19 cellular contexts compared by ENCODE assay signal in the genomic region with DNA sequence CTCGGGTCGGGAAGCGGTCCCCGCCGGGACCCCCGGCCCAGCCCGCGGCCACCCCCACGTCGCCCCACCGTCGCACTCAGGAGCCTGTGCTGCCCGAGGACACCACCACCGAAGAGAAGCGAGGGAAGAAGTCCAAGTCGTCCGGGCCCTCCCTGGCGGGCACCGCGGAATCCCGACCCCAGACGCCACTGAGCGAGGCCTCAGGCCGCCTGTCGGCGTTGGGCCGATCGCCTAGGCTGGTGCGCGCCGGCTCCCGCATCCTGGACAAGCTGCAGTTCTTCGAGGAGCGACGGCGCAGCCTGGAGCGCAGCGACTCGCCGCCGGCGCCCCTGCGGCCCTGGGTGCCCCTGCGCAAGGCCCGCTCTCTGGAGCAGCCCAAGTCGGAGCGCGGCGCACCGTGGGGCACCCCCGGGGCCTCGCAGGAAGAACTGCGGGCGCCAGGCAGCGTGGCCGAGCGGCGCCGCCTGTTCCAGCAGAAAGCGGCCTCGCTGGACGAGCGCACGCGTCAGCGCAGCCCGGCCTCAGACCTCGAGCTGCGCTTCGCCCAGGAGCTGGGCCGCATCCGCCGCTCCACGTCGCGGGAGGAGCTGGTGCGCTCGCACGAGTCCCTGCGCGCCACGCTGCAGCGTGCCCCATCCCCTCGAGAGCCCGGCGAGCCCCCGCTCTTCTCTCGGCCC. TPM values are rescaled to one million over a fixed set of nuclear protein-coding genes. Genes with fewer than 3 reads are reported as not detected.
DNase-seq lines count a peak whose midpoint lies in the region; ATAC-seq, FAIRE-seq and TF ChIP-seq lines count a peak whose summit lies in the region.
"Had no signal": no experiment of that assay in that cellular context is flagged by ENCODE, and none has a peak within 500 bp of the region (broad histone marks: within the 10 kb centered on the region; RNA-seq: fewer than 3 reads in every experiment).

No MANE protein-coding gene starts in this region.

- H3K4me1 Mint-ChIP-seq in naive thymus-derived CD8-positive, alpha-beta T cell, result peaks cover 17 to 47% (median 32%) of the 10 kb centered on the region in 4 donors
- peaks cover 3% of the 10 kb centered on the region for H3K4me1 Mint-ChIP-seq in activated naive CD4-positive, alpha-beta T cell treated with anti-CD3 and anti-CD28 coated beads, Interleukin-2, amount 10 ng/mL, durations not matched to agents 7 days and 5 days
- H3K4me1 Mint-ChIP-seq: natural killer cell had no signal

- H3K9me3 Mint-ChIP-seq in naive thymus-derived CD8-positive, alpha-beta T cell, result no peaks in the 10 kb centered on the region
- no peaks in the 10 kb centered on the region for H3K9me3 Mint-ChIP-seq in activated naive CD4-positive, alpha-beta T cell treated with anti-CD3 and anti-CD28 coated beads, Interleukin-2, amount 10 ng/mL, durations not matched to agents 7 days and 5 days
- H3K9me3 Mint-ChIP-seq: activated naive CD4-positive, alpha-beta T cell treated with anti-CD3 and anti-CD28 coated beads, Interleukin-2, amount 50 U/mL, for 24 hours; IgD-negative memory B cell; natural killer cell; stimulated activated memory B cell treated with anti-CD40 and anti-IgM and Interleukin-4, amounts not matched to agents 10 μg/mL and 1 μg/mL and 100 μg/mL, for 72 hours had no signal

- H3K27me3 Mint-ChIP-seq in naive thymus-derived CD8-positive, alpha-beta T cell, result peaks cover 0 to 21% (median 8%) of the 10 kb centered on the region in 5 donors
- peaks cover 97% of the 10 kb centered on the region for H3K27me3 Mint-ChIP-seq in activated naive CD4-positive, alpha-beta T cell treated with anti-CD3 and anti-CD28 coated beads, Interleukin-2, amount 10 ng/mL, durations not matched to agents 7 days and 5 days

- TF ChIP-seq CTCF in right atrium auricular region (IDR thresholded peaks at IDR 0.05) (no peak), heart right ventricle (IDR thresholded peaks at IDR 0.05) (no peak), H1 (IDR thresholded peaks at IDR 0.05; ENCODE audit: control extremely low read depth in 1 of 3, insufficient read depth in 1 of 3, low read depth in 1 of 3, low read length in 3 of 3) (no peak), vagina (IDR thresholded peaks at IDR 0.05) (no peak), mammary epithelial cell (conservative IDR thresholded peaks at IDR 0.05 in 1 of 2, IDR thresholded peaks at IDR 0.05 in 1 of 2; ENCODE audit: extremely low read depth in 1 of 2, insufficient read depth in 1 of 2, low read depth in 1 of 2, low read length in 2 of 2) (no peak)

- intact Hi-C loops in heart right ventricle (cut with DNase I) (no loop called here), vagina (cut with DNase I) (no loop called here), mammary epithelial cell (cut with micrococcal nuclease) (no loop called here)

- H3K36me3 ChIP-seq in right atrium auricular region, result peaks cover 13% of the 10 kb centered on the region
- peaks cover 0 to 21% (median 0%) of the 10 kb centered on the region in 9 donors for H3K36me3 ChIP-seq in heart right ventricle
- no peaks in the 10 kb centered on the region for H3K36me3 ChIP-seq in H1 (ENCODE audit: control insufficient read depth in 2 of 4, insufficient read depth in 4 of 4, low read length in 3 of 4)
- H3K36me3 ChIP-seq in vagina, result no peaks in the 10 kb centered on the region
- H3K36me3 ChIP-seq in mammary epithelial cell (ENCODE audit: insufficient read depth, low read length), result peaks cover 2% of the 10 kb centered on the region
- H3K36me3 ChIP-seq: left lung had no signal

- DNase-seq in right atrium auricular region (ENCODE audit: low spot score) (no peak), heart right ventricle (no peak), H1 (ENCODE audit: low read depth in 1 of 2, low spot score in 2 of 2) (peak in 1 of 2 experiments; percentile 75), vagina (ENCODE audit: extremely low spot score in 2 of 2) (no peak), mammary epithelial cell (no peak)
- DNase-seq in naive thymus-derived CD8-positive, alpha-beta T cell, result peak in 3 of 10 donors; percentile 18 to 55 (median 45)
- no peak for DNase-seq in activated naive CD4-positive, alpha-beta T cell treated with anti-CD3 and anti-CD28 coated beads, Interleukin-2, amount 10 ng/mL, durations not matched to agents 7 days and 5 days
- DNase-seq: ACHN; central memory CD4-positive, alpha-beta T cell; left lung; natural killer cell; NK-92 treated with Interleukin-12 subunit alpha and Interleukin-12 subunit beta, amount 100 ng/mL, for 24 hours; SIG-M5 had no signal

- peaks cover 7% of the 10 kb centered on the region; the same call in 1 of the 2 replicates for H3K23me2 ChIP-seq in H1 (ENCODE audit: low read depth, low read length)

- H3K27ac ChIP-seq in right atrium auricular region (peak overlapping the region; percentile 84 to 89), heart right ventricle (no peak overlapping the region), H1 (ENCODE audit: low read depth, low read length) (no peak overlapping the region), vagina (peak overlapping the region; percentile 88), mammary epithelial cell (ENCODE audit: insufficient read depth, low read depth, low read length) (no peak overlapping the region)
- H3K27ac ChIP-seq: left lung had no signal

- peak overlapping the region; percentile 32; the same call in 1 of the 2 replicates for H3K18ac ChIP-seq in H1 (ENCODE audit: extremely low read depth, low read length)

- H3K9ac ChIP-seq in H1 (replicated peaks in 1 of 4; ENCODE audit: extremely low read depth in 1 of 4, low read depth in 3 of 4, low read length in 3 of 4), result peak overlapping the region in 3 of 4 experiments; percentile 11 to 35 (median 25); a peak in 4 of 7 replicates
- H3K9ac ChIP-seq in mammary epithelial cell (ENCODE audit: insufficient read depth, low read length), result no peak overlapping the region

- H3K4me1 ChIP-seq in right atrium auricular region, result peaks cover 0 to 79% of the 10 kb centered on the region in 2 donors
- H3K4me1 ChIP-seq in heart right ventricle, result peaks cover 14 to 76% (median 34%) of the 10 kb centered on the region in 9 donors
- peaks cover 0 to 22% (median 11%) of the 10 kb centered on the region in 4 experiments; a peak in 6 of 7 replicates for H3K4me1 ChIP-seq in H1 (replicated peaks in 1 of 4; ENCODE audit: control insufficient read depth in 3 of 4, insufficient read depth in 4 of 4, low read length in 3 of 4)
- peaks cover 31% of the 10 kb centered on the region for H3K4me1 ChIP-seq in vagina
- H3K4me1 ChIP-seq in mammary epithelial cell (ENCODE audit: insufficient read depth, low read length), result peaks cover 55% of the 10 kb centered on the region
- H3K4me1 ChIP-seq: left lung had no signal

- no peak for FAIRE-seq in H1 (lab: Jason Lieb, UNC)
- FAIRE-seq: TTC549 had no signal

- BruUV-seq in mammary epithelial cell (replicated peaks; lab: Mats Ljungman, UMichigan), result no TSS peak

- H3K27ac Mint-ChIP-seq in naive thymus-derived CD8-positive, alpha-beta T cell, result peak overlapping the region in 1 of 10 donors; percentile 25
- H3K27ac Mint-ChIP-seq in activated naive CD4-positive, alpha-beta T cell treated with anti-CD3 and anti-CD28 coated beads, Interleukin-2, amount 10 ng/mL, durations not matched to agents 7 days and 5 days, result no peak overlapping the region
- H3K27ac Mint-ChIP-seq: activated naive CD4-positive, alpha-beta T cell treated with anti-CD3 and anti-CD28 coated beads, Interleukin-2, amount 50 U/mL, for 24 hours; IgD-negative memory B cell; natural killer cell; stimulated activated memory B cell treated with anti-CD40 and anti-IgM and Interleukin-4, amounts not matched to agents 10 μg/mL and 1 μg/mL and 100 μg/mL, for 72 hours had no signal

- no peak overlapping the region for H2BK5ac ChIP-seq in H1 (ENCODE audit: low read depth, low read length)

- no peak for TF ChIP-seq EP300 in H1 (IDR thresholded peaks at IDR 0.05; ENCODE audit: borderline replicate concordance in 1 of 2, low read depth in 2 of 2, low read length in 2 of 2)

- POLR2A ChIA-PET in H1 (lab: Charles Lee; ENCODE audit: partially characterized antibody), result interaction anchor here (1.0 to 2.6 kb wide), 11 partner anchors 8 to 63 kb away, joined by 3 to 11 read pairs (median 6); partner anchors contain the start of genes DNPEP and SPEG
- POLR2A ChIA-PET in naive thymus-derived CD8-positive, alpha-beta T cell (lab: Charles Lee), result interaction anchor here (1.6 kb wide), 1 partner anchor 8 kb away, joined by 5 read pairs; no protein-coding TSS in a partner anchor

- no peaks in the 10 kb centered on the region for H3K79me2 ChIP-seq in H1 (ENCODE audit: control insufficient read depth in 1 of 2, insufficient read depth in 2 of 2, low read length in 2 of 2)
- peaks cover 12% of the 10 kb centered on the region for H3K79me2 ChIP-seq in mammary epithelial cell (ENCODE audit: insufficient read depth, low read length)

- H4K5ac ChIP-seq in H1 (ENCODE audit: insufficient read length, low read depth, low read length), result no peak overlapping the region

- no peak for ATAC-seq in heart right ventricle
- peak; percentile 55 to 66 for ATAC-seq in naive thymus-derived CD8-positive, alpha-beta T cell
- ATAC-seq in GM21360 (IDR thresholded peaks at IDR 0.05; ENCODE audit: unreplicated experiment), result no peak
- ATAC-seq: left lung; natural killer cell; stimulated activated memory B cell treated with anti-CD40 and anti-IgM and Interleukin-4, amounts not matched to agents 10 μg/mL and 1 μg/mL and 100 μg/mL, for 72 hours had no signal

- peak overlapping the region in 7 of 10 donors; percentile 10 to 77 (median 59) for H3K4me3 Mint-ChIP-seq in naive thymus-derived CD8-positive, alpha-beta T cell
- no peak overlapping the region for H3K4me3 Mint-ChIP-seq in activated naive CD4-positive, alpha-beta T cell treated with anti-CD3 and anti-CD28 coated beads, Interleukin-2, amount 10 ng/mL, durations not matched to agents 7 days and 5 days
- H3K4me3 Mint-ChIP-seq: activated naive CD4-positive, alpha-beta T cell treated with anti-CD3 and anti-CD28 coated beads, Interleukin-2, amount 50 U/mL, for 24 hours; IgD-negative memory B cell; natural killer cell; stimulated activated memory B cell treated with anti-CD40 and anti-IgM and Interleukin-4, amounts not matched to agents 10 μg/mL and 1 μg/mL and 100 μg/mL, for 72 hours had no signal

- H3K23ac ChIP-seq in H1 (ENCODE audit: insufficient read length), result no peak overlapping the region

- H4K20me1 ChIP-seq in H1 (replicated peaks in 1 of 2; ENCODE audit: control insufficient read depth in 1 of 2, insufficient read depth in 2 of 2, low read length in 2 of 2) (peaks cover 2 to 11% of the 10 kb centered on the region in 2 experiments), mammary epithelial cell (ENCODE audit: insufficient read depth, low read length) (no peaks in the 10 kb centered on the region)

- no peak overlapping the region for H2BK20ac ChIP-seq in H1 (ENCODE audit: low read length)

- TF ChIP-seq RAD21 in H1 (IDR thresholded peaks at IDR 0.05 in 1 of 2, conservative IDR thresholded peaks at IDR 0.05 in 1 of 2; ENCODE audit: low read depth in 2 of 2, low read length in 2 of 2), result no peak

- H3K4me2 ChIP-seq in H1 (ENCODE audit: insufficient read depth in 1 of 2, low read depth in 2 of 2, low read length in 2 of 2) (peak overlapping the region; percentile 51 to 66), mammary epithelial cell (ENCODE audit: insufficient read depth, low read depth, low read length) (no peak overlapping the region)

- H3K27me3 ChIP-seq in right atrium auricular region (no peaks in the 10 kb centered on the region), heart right ventricle (peaks cover 0 to 45% (median 28%) of the 10 kb centered on the region in 7 donors), H1 (replicated peaks in 1 of 4; ENCODE audit: control insufficient read depth in 3 of 4, extremely low read depth in 1 of 4, insufficient read depth in 3 of 4, low read length in 3 of 4) (peaks cover 6 to 23% (median 20%) of the 10 kb centered on the region in 4 experiments), vagina (no peaks in the 10 kb centered on the region), mammary epithelial cell (ENCODE audit: insufficient read depth, low read length) (no peaks in the 10 kb centered on the region)

- no peak overlapping the region for H3K14ac ChIP-seq in H1 (ENCODE audit: insufficient read length)

- CTCF ChIA-PET in H1 (lab: Charles Lee; ENCODE audit: partially characterized antibody) (interaction anchor here (0.7 to 113.1 kb wide), 6 partner anchors 10 to 194 kb away, joined by 3 to 7248 read pairs (median 38); partner anchors contain the start of genes ASIC4, CHPF, DES and GMPPA), mammary epithelial cell (lab: Charles Lee; ENCODE audit: low non-redundant PET) (no interaction called here)
- CTCF ChIA-PET in activated naive CD4-positive, alpha-beta T cell treated with anti-CD3 and anti-CD28 coated beads, Interleukin-2, amount 10 ng/mL, durations not matched to agents 7 days and 5 days (lab: Charles Lee), result no interaction called here

- H3K56ac ChIP-seq in H1 (replicated peaks; ENCODE audit: insufficient read length, low read depth, low read length), result no peak overlapping the region

- peaks cover 0 to 2% (median 0%) of the 10 kb centered on the region in 3 donors for H3K36me3 Mint-ChIP-seq in naive thymus-derived CD8-positive, alpha-beta T cell
- no peaks in the 10 kb centered on the region for H3K36me3 Mint-ChIP-seq in activated naive CD4-positive, alpha-beta T cell treated with anti-CD3 and anti-CD28 coated beads, Interleukin-2, amount 10 ng/mL, durations not matched to agents 7 days and 5 days
- H3K36me3 Mint-ChIP-seq: IgD-negative memory B cell; natural killer cell; stimulated activated memory B cell treated with anti-CD40 and anti-IgM and Interleukin-4, amounts not matched to agents 10 μg/mL and 1 μg/mL and 100 μg/mL, for 72 hours had no signal

- no peak overlapping the region for H3K4me3 ChIP-seq in right atrium auricular region
- H3K4me3 ChIP-seq in heart right ventricle, result no peak overlapping the region
- peak overlapping the region in 2 of 4 experiments; percentile 12 to 57; a peak in 4 of 8 replicates for H3K4me3 ChIP-seq in H1 (ENCODE audit: extremely low read depth in 1 of 4, insufficient read depth in 2 of 4, low read depth in 3 of 4, low read length in 4 of 4)
- peak overlapping the region in 1 of 2 donors; percentile 19 for H3K4me3 ChIP-seq in vagina
- no peak overlapping the region for H3K4me3 ChIP-seq in mammary epithelial cell (replicated peaks in 1 of 3; ENCODE audit: insufficient read depth in 1 of 3, low read depth in 2 of 3, low read length in 3 of 3)
- H3K4me3 ChIP-seq: left lung had no signal

- no peaks in the 10 kb centered on the region for H3K79me1 ChIP-seq in H1 (ENCODE audit: low read depth, low read length)

- dilution Hi-C loops in mammary epithelial cell (cut with HindIII; ENCODE audit: low sequenced_read_pairs), result no loop called here

- H3K4ac ChIP-seq in H1 (replicated peaks; ENCODE audit: insufficient read length, low read depth, low read length), result peak overlapping the region; percentile 16

- H3K9me3 ChIP-seq in right atrium auricular region (no peaks in the 10 kb centered on the region), heart right ventricle (no peaks in the 10 kb centered on the region), H1 (ENCODE audit: insufficient read depth in 2 of 2, low read depth in 1 of 2, low read length in 1 of 2) (no peaks in the 10 kb centered on the region), vagina (no peaks in the 10 kb centered on the region), mammary epithelial cell (replicated peaks; ENCODE audit: insufficient read depth, low read length) (no peaks in the 10 kb centered on the region)
- H3K9me3 ChIP-seq: left lung had no signal

- H4K91ac ChIP-seq in H1 (replicated peaks; ENCODE audit: insufficient read length, low read length), result no peak overlapping the region

- WGBS in heart right ventricle, 2 donors, result 46 to 58% methylated on average over 69 to 88 of the region's 88 CpGs
- 9% methylated on average over 42 of the region's 88 CpGs; no CpG with 5 or more reads in 1 of the 2 experiments for WGBS in H1 (ENCODE audit: extremely low coverage in 1 of 2, insufficient coverage in 1 of 2, insufficient read length in 1 of 2, insufficient replicate concordance in 2 of 2, low coverage in 1 of 2, low lambda C conversion rate in 2 of 2, missing lambda C conversion rate in 1 of 2), 2 experiments
- WGBS in mammary epithelial cell (ENCODE audit: low coverage, missing lambda C conversion rate), result 96% methylated on average over 29 of the region's 88 CpGs

- H2AFZ ChIP-seq in H1 (ENCODE audit: low read length) (no peak overlapping the region), mammary epithelial cell (ENCODE audit: low read depth, low read length) (no peak overlapping the region)

- in situ Hi-C loops in mammary epithelial cell (cut with MboI; ENCODE audit: low sequenced_read_pairs in 2 of 2), result no loop called here

- H2BK120ac ChIP-seq in H1 (replicated peaks; ENCODE audit: low read depth, low read length), result no peak overlapping the region

- TF ChIP-seq POLR2A in H1 (IDR thresholded peaks at IDR 0.05; ENCODE audit: control extremely low read depth in 1 of 2, low read depth in 2 of 2, low read length in 2 of 2) (no peak), vagina (IDR thresholded peaks at IDR 0.05) (no peak)

- peak overlapping the region; percentile 72 for H4K8ac ChIP-seq in H1 (ENCODE audit: extremely low read depth, insufficient read depth, low read length)

- peak overlapping the region; percentile 39; the same call in 1 of the 2 replicates for H2BK12ac ChIP-seq in H1 (ENCODE audit: low read depth, low read length)

- no peak overlapping the region for H2AK5ac ChIP-seq in H1 (ENCODE audit: low read depth, low read length)

- no peak overlapping the region for H2BK15ac ChIP-seq in H1 (ENCODE audit: low read length)

RNA-seq across cellular contexts. Expression of gene SPEG, which starts 13.6 kb away (rescaled TPM):
- total RNA-seq in right atrium auricular region, result 10 to 100 TPM; 82.2 to 90.8 TPM
- total RNA-seq in heart right ventricle, result 100 to 1,000 TPM in 9 of 10 donors, 10 to 100 TPM in 1; 97.2 to 151 (median 120) TPM
- 100 to 1,000 TPM in 1 of 2 donors, 10 to 100 TPM in 1; 62.9 to 130 TPM for polyA plus RNA-seq in heart right ventricle
- total RNA-seq in H1 (2021; fragmentation: NEBNext Ultra II Directional; extraction: Animal tissue kit (Norgen Biotek cat#: 25700)), result 32.0 and 36.7 TPM in 2 replicates
- polyA plus RNA-seq in H1 (2011; rRNA removed), result 19.9 and 37.1 TPM in 2 replicates
- 41.0 TPM for polyA plus RNA-seq in H1 (2011; cell fraction: cytosol; rRNA removed)
- polyA plus RNA-seq in H1 (2011; cell fraction: nucleus; rRNA removed), result 98.6 TPM
- 20.0 to 41.3 TPM (median 36.9 TPM) in 4 replicates for polyA plus RNA-seq in H1 (2012, experiment 1 of 2)
- polyA plus RNA-seq in H1 (2012, experiment 2 of 2), result 18.5 TPM
- polyA plus RNA-seq in H1 (2013, experiment 1 of 2), result 41.2 TPM
- 36.3 TPM for polyA plus RNA-seq in H1 (2013, experiment 2 of 2)
- polyA minus RNA-seq in H1 (2011; rRNA and poly(A)+ RNA removed), result 7.1 and 12.4 TPM in 2 replicates
- polyA minus RNA-seq in H1 (2011; cell fraction: cytosol; rRNA and poly(A)+ RNA removed), result 13.4 TPM
- polyA minus RNA-seq in H1 (2011; cell fraction: nucleus; rRNA and poly(A)+ RNA removed), result 39.5 TPM
- total RNA-seq in naive thymus-derived CD8-positive, alpha-beta T cell, result 10 to 100 TPM; 20.3 to 22.5 TPM
- polyA plus RNA-seq in naive thymus-derived CD8-positive, alpha-beta T cell, result 1 to 10 TPM; 1.6 to 3.0 (median 2.7) TPM
- total RNA-seq in vagina, result 28.2 TPM
- total RNA-seq in mammary epithelial cell, result 10 to 100 TPM; 47.2 to 77.6 TPM
- 33.4 TPM for polyA plus RNA-seq in mammary epithelial cell
- polyA minus RNA-seq in mammary epithelial cell, result 34.6 TPM
- polyA plus RNA-seq: IgD-negative memory B cell had no signal

RNA-seq across cellular contexts. Expression of gene DES, which starts 30.1 kb away (rescaled TPM):
- over 10,000 TPM; 12,280 to 13,654 TPM for total RNA-seq in right atrium auricular region
- over 10,000 TPM; 12,560 to 18,019 (median 15,816) TPM for total RNA-seq in heart right ventricle
- polyA plus RNA-seq in heart right ventricle, result over 10,000 TPM; 13,697 to 18,010 TPM
- 1.5 and 1.8 TPM in 2 replicates for total RNA-seq in H1 (2021; fragmentation: NEBNext Ultra II Directional; extraction: Animal tissue kit (Norgen Biotek cat#: 25700))
- 3.8 and 4.3 TPM in 2 replicates for polyA plus RNA-seq in H1 (2011; rRNA removed)
- 5.0 TPM for polyA plus RNA-seq in H1 (2011; cell fraction: cytosol; rRNA removed)
- 3.5 TPM for polyA plus RNA-seq in H1 (2011; cell fraction: nucleus; rRNA removed)
- polyA plus RNA-seq in H1 (2012, experiment 1 of 2), result 2.0 to 3.8 TPM (median 3.0 TPM) in 4 replicates
- polyA plus RNA-seq in H1 (2012, experiment 2 of 2), result 1.8 TPM
- 1.2 TPM for polyA plus RNA-seq in H1 (2013, experiment 1 of 2)
- polyA plus RNA-seq in H1 (2013, experiment 2 of 2), result 2.2 TPM
- polyA minus RNA-seq in H1 (2011; rRNA and poly(A)+ RNA removed), result 7.1 and 14.3 TPM in 2 replicates
- polyA minus RNA-seq in H1 (2011; cell fraction: cytosol; rRNA and poly(A)+ RNA removed), result 5.7 TPM
- polyA minus RNA-seq in H1 (2011; cell fraction: nucleus; rRNA and poly(A)+ RNA removed), result 2.7 TPM
- total RNA-seq in naive thymus-derived CD8-positive, alpha-beta T cell, result not detected
- polyA plus RNA-seq in naive thymus-derived CD8-positive, alpha-beta T cell, result not detected
- 883 TPM for total RNA-seq in vagina
- under 1 TPM in 1 of 2 donors, not detected in 1; 0.33 TPM for total RNA-seq in mammary epithelial cell
- polyA plus RNA-seq in mammary epithelial cell, result 0.07 TPM
- polyA minus RNA-seq in mammary epithelial cell, result not detected
- total RNA-seq: activated CD8-positive, alpha-beta memory T cell treated with anti-CD3 and anti-CD28 coated beads for 36 hours; natural killer cell had no signal
- polyA plus RNA-seq: IgD-negative memory B cell had no signal

RNA-seq across cellular contexts. Expression of gene GMPPA, which starts 50.5 kb away (rescaled TPM):
- total RNA-seq in right atrium auricular region (10 to 100 TPM; 21.6 to 23.3 TPM), heart right ventricle (10 to 100 TPM; 15.8 to 29.4 (median 21.0) TPM), vagina (35.4 TPM), mammary epithelial cell (10 to 100 TPM; 37.8 to 50.1 TPM)
- polyA plus RNA-seq in heart right ventricle (10 to 100 TPM; 28.2 to 48.6 TPM), H1 (2011; rRNA removed) (98.8 and 101 TPM in 2 replicates), mammary epithelial cell (69.6 TPM)
- total RNA-seq in H1 (2021; fragmentation: NEBNext Ultra II Directional; extraction: Animal tissue kit (Norgen Biotek cat#: 25700)), result 34.3 and 35.3 TPM in 2 replicates
- 59.0 TPM for polyA plus RNA-seq in H1 (2011; cell fraction: cytosol; rRNA removed)
- polyA plus RNA-seq in H1 (2011; cell fraction: nucleus; rRNA removed), result 133 TPM
- 32.8 to 43.7 TPM (median 41.5 TPM) in 4 replicates for polyA plus RNA-seq in H1 (2012, experiment 1 of 2)
- polyA plus RNA-seq in H1 (2012, experiment 2 of 2), result 53.9 TPM
- polyA plus RNA-seq in H1 (2013, experiment 1 of 2), result 32.4 TPM
- 31.6 TPM for polyA plus RNA-seq in H1 (2013, experiment 2 of 2)
- polyA minus RNA-seq in H1 (2011; rRNA and poly(A)+ RNA removed), result 67.3 and 79.3 TPM in 2 replicates
- polyA minus RNA-seq in H1 (2011; cell fraction: cytosol; rRNA and poly(A)+ RNA removed), result 24.6 TPM
- 26.1 TPM for polyA minus RNA-seq in H1 (2011; cell fraction: nucleus; rRNA and poly(A)+ RNA removed)
- total RNA-seq in naive thymus-derived CD8-positive, alpha-beta T cell, result 10 to 100 TPM; 22.5 to 26.9 TPM
- polyA plus RNA-seq in naive thymus-derived CD8-positive, alpha-beta T cell, result 10 to 100 TPM; 12.1 to 22.0 (median 17.0) TPM
- 90.8 TPM for polyA minus RNA-seq in mammary epithelial cell

Comparison
In these comparisons a context has a peak if more than half of its experiments do, and no peak if none do; other contexts are left out.
1. H3K27ac ChIP-seq: peak in right atrium auricular region (2 of 2) and vagina (single experiment); none in heart right ventricle (0 of 10), H1 (single experiment) and mammary epithelial cell (single experiment).
2. ATAC-seq: peak in naive thymus-derived CD8-positive, alpha-beta T cell (2 of 2); none in heart right ventricle (0 of 8) and GM21360 (single experiment).
3. RNA of gene DES, which starts 30.1 kb away (total RNA-seq): 12,560 to 18,019 TPM in heart right ventricle, 12,280 to 13,654 TPM in right atrium auricular region and 883 TPM in vagina (single experiment); 1.5 to 1.8 TPM in H1, 0.33 TPM in mammary epithelial cell and not detected in naive thymus-derived CD8-positive, alpha-beta T cell; every median in the first group is over 100 times any median in the second.